Comparison of ENCODE assay signal across 9 cellular contexts in genomic region chr12:64611430-64612286, GRCh38. TPM values are rescaled to one million over a fixed set of nuclear protein-coding genes. Genes with fewer than 3 reads are reported as not detected.
DNase-seq lines count a peak whose midpoint lies in the region; ATAC-seq, FAIRE-seq and TF ChIP-seq lines count a peak whose summit lies in the region.
"Had no signal": no experiment of that assay in that cellular context is flagged by ENCODE, and none has a peak within 500 bp of the region (broad histone marks: within the 10 kb centered on the region; RNA-seq: fewer than 3 reads in every experiment).

No MANE protein-coding gene starts in this region.

- no peaks in the 10 kb centered on the region for H4K20me1 ChIP-seq in keratinocyte (ENCODE audit: control insufficient read depth, extremely low read depth, insufficient read depth, low read length)

- peak overlapping the region; percentile 84 for H2AFZ ChIP-seq in keratinocyte (ENCODE audit: control insufficient read depth, low read length)

- H3K4me3 ChIP-seq in RWPE2 (ENCODE audit: severe bottlenecking) = peak overlapping the region; percentile 99
- H3K4me3 ChIP-seq in brain microvascular endothelial cell (ENCODE audit: low read depth, low read length) = peak overlapping the region; percentile 82
- H3K4me3 ChIP-seq in keratinocyte (ENCODE audit: control insufficient read depth in 2 of 3, extremely low read depth in 1 of 3, insufficient read depth in 2 of 3, low read depth in 1 of 3, low read length in 3 of 3) = peak overlapping the region; percentile 75 to 83 (median 82)

- ATAC-seq in RWPE2 (ENCODE audit: low read depth) (peak; percentile 31; the same call in 2 of the 3 replicates), GM18873 (IDR thresholded peaks at IDR 0.05; ENCODE audit: low FRiP score, unreplicated experiment) (no peak), GM21528 (IDR thresholded peaks at IDR 0.05; ENCODE audit: low FRiP score, unreplicated experiment) (no peak)

- H3K4me1 ChIP-seq in RWPE2 (ENCODE audit: insufficient read depth, poor library complexity, severe bottlenecking) (peaks cover 13% of the 10 kb centered on the region), keratinocyte (ENCODE audit: control insufficient read depth, extremely low read depth, insufficient read depth, low read length) (peaks cover 12% of the 10 kb centered on the region)

- H3K9me1 ChIP-seq in keratinocyte (ENCODE audit: control insufficient read depth, extremely low read depth, insufficient read depth, low read length) = no peaks in the 10 kb centered on the region

- TF ChIP-seq CTCF in RWPE2 (IDR thresholded peaks at IDR 0.05; ENCODE audit: poor library complexity, severe bottlenecking) = no peak
- TF ChIP-seq CTCF in brain microvascular endothelial cell (IDR thresholded peaks at IDR 0.05; ENCODE audit: low read depth, low read length, missing control alignments) = no peak
- TF ChIP-seq CTCF in keratinocyte (optimal IDR thresholded peaks at IDR 0.05 in 1 of 3, IDR thresholded peaks at IDR 0.05 in 1 of 3, conservative IDR thresholded peaks at IDR 0.05 in 1 of 3; ENCODE audit: extremely low read depth in 1 of 3, insufficient read depth in 2 of 3, low read length in 3 of 3) = no peak

- H3K27ac ChIP-seq in RWPE2 (ENCODE audit: poor library complexity, severe bottlenecking) = peak overlapping the region; percentile 88
- no peak overlapping the region for H3K27ac ChIP-seq in brain microvascular endothelial cell
- peak overlapping the region; percentile 36 for H3K27ac ChIP-seq in keratinocyte (ENCODE audit: control insufficient read depth, insufficient read depth, low read length)

- DNase-seq in NCI-H524 (lab: John Stamatoyannopoulos, UW) = peak; percentile 42 to 55
- DNase-seq in NCI-H524 treated with DMSO at 0.1 percent for 48 hours (lab: John Stamatoyannopoulos, UW) = no peak
- no peak for DNase-seq in RWPE2 (ENCODE audit: low spot score)
- peak; percentile 9 for DNase-seq in brain microvascular endothelial cell
- DNase-seq in keratinocyte (ENCODE audit: low read depth, low spot score) = no peak
- peak; percentile 29 for DNase-seq in stimulated activated naive CD4-positive, alpha-beta T cell treated with Interleukin-2 at 50 U/mL for 16 hours (lab: John Stamatoyannopoulos, UW)

- H3K27me3 ChIP-seq in RWPE2 (ENCODE audit: insufficient read depth, poor library complexity, severe bottlenecking) (no peaks in the 10 kb centered on the region), brain microvascular endothelial cell (replicated peaks) (no peaks in the 10 kb centered on the region), keratinocyte (ENCODE audit: control insufficient read depth, extremely low read depth, insufficient read depth, low read length) (no peaks in the 10 kb centered on the region)

- H3K36me3 ChIP-seq in RWPE2 (ENCODE audit: low read depth) = peaks cover 12% of the 10 kb centered on the region
- H3K36me3 ChIP-seq in brain microvascular endothelial cell (replicated peaks) = no peaks in the 10 kb centered on the region
- H3K36me3 ChIP-seq in keratinocyte (ENCODE audit: control insufficient read depth in 2 of 2, extremely low read depth in 1 of 2, insufficient read depth in 2 of 2, low read length in 2 of 2) = peaks cover 0 to 3% of the 10 kb centered on the region in 2 experiments

- H3K9me3 ChIP-seq in RWPE2 (ENCODE audit: severe bottlenecking) (no peaks in the 10 kb centered on the region), keratinocyte (ENCODE audit: control insufficient read depth, low read depth, low read length) (no peaks in the 10 kb centered on the region)

- H3K79me2 ChIP-seq in keratinocyte (ENCODE audit: control insufficient read depth, insufficient read depth, low read length) = peaks cover 32% of the 10 kb centered on the region

- H3K9ac ChIP-seq in keratinocyte (ENCODE audit: control insufficient read depth, extremely low read depth, insufficient read depth, low read length) = peak overlapping the region; percentile 76

- dilution Hi-C loops in keratinocyte (cut with MboI; ENCODE audit: extremely low pct_ligation_motif_present, low sequenced_read_pairs) = no loop called here

- in situ Hi-C loops in brain microvascular endothelial cell (cut with HindIII; ENCODE audit: low pct_ligation_motif_present, low sequenced_read_pairs) = no loop called here

- peak overlapping the region; percentile 79 for H3K4me2 ChIP-seq in keratinocyte (ENCODE audit: control insufficient read depth, extremely low read depth, insufficient read depth, low read depth, low read length)

- no peak for FAIRE-seq in keratinocyte (lab: Jason Lieb, UNC)
- FAIRE-seq: colon had no signal

RNA-seq across cellular contexts. Expression of gene RASSF3, which starts 1.4 kb away (rescaled TPM):
- polyA plus RNA-seq in keratinocyte = 8.0 to 9.6 TPM (median 9.3 TPM) in 3 replicates
- 6.2 TPM for polyA plus RNA-seq in keratinocyte (2011; ENCODE audit: low read depth)
- 7.6 and 8.9 TPM in 2 replicates for polyA plus RNA-seq in keratinocyte (2011; cell fraction: cytosol; rRNA removed)
- 7.4 and 8.7 TPM in 2 replicates for polyA plus RNA-seq in keratinocyte (2011; cell fraction: nucleus; rRNA removed)
- 5.6 and 6.8 TPM in 2 replicates for polyA plus RNA-seq in keratinocyte (2012; ENCODE audit: low replicate concordance)
- 17.4 to 20.4 TPM (median 19.7 TPM) in 3 replicates for polyA minus RNA-seq in keratinocyte
- 11.7 TPM for polyA minus RNA-seq in keratinocyte (2011; cell fraction: cytosol; rRNA and poly(A)+ RNA removed)
- polyA minus RNA-seq in keratinocyte (2011; cell fraction: nucleus; rRNA and poly(A)+ RNA removed) = 4.5 and 9.9 TPM in 2 replicates

Comparison
In these comparisons a context has a peak if more than half of its experiments do, and no peak if none do; other contexts are left out.
1. DNase-seq: peak in NCI-H524 (2 of 2), brain microvascular endothelial cell (single experiment) and stimulated activated naive CD4-positive, alpha-beta T cell treated with Interleukin-2 at 50 U/mL for 16 hours (single experiment); none in NCI-H524 treated with DMSO at 0.1 percent for 48 hours (single experiment), RWPE2 (single experiment) and keratinocyte (single experiment).
2. Peak in every context shown above with its lines, with median percentiles within 50 percentile points of each other: H3K4me3 ChIP-seq.